In genomic region chr15:74631935-74632560, GRCh38 we compare ENCODE assay signal across 9 cellular contexts. TPM values are rescaled to one million over a fixed set of nuclear protein-coding genes. Genes with fewer than 3 reads are reported as not detected.
DNase-seq lines count a peak whose midpoint lies in the region; TF ChIP-seq lines count a peak whose summit lies in the region.
"Had no signal": no experiment of that assay in that cellular context is flagged by ENCODE, and none has a peak within 500 bp of the region (broad histone marks: within the 10 kb centered on the region; RNA-seq: fewer than 3 reads in every experiment).

No MANE protein-coding gene starts in this region.

- H3K9me3 ChIP-seq in mesenchymal stem cell (ENCODE audit: control insufficient read depth, low read length): no peaks in the 10 kb centered on the region
- H3K9me3 ChIP-seq: BLaER1 treated with 17β-estradiol and CSF1 and Interleukin-3, amounts not matched to agents 10 nM and 100 nM had no signal

- no peaks in the 10 kb centered on the region for H3K27me3 ChIP-seq in mesenchymal stem cell (ENCODE audit: control insufficient read depth in 1 of 2, insufficient read depth in 1 of 2, low read length in 2 of 2)
- H3K27me3 ChIP-seq: BLaER1 treated with 17β-estradiol and CSF1 and Interleukin-3, amounts not matched to agents 10 nM and 100 nM had no signal

- WGBS in mesenchymal stem cell: 66% methylated on average over 7 of the region's 8 CpGs

- no peak overlapping the region for H4K91ac ChIP-seq in mesenchymal stem cell (ENCODE audit: low read length)

- no peak overlapping the region for H2BK120ac ChIP-seq in mesenchymal stem cell (ENCODE audit: low read depth, low read length)

- no peak overlapping the region for H2BK15ac ChIP-seq in mesenchymal stem cell (ENCODE audit: low read depth, poor library complexity, severe bottlenecking)

- peaks cover 86 to 95% of the 10 kb centered on the region in 2 experiments for H3K36me3 ChIP-seq in mesenchymal stem cell (ENCODE audit: control insufficient read depth in 1 of 2, insufficient read depth in 2 of 2, low read depth in 1 of 2, low read length in 2 of 2)

- H3K79me1 ChIP-seq in mesenchymal stem cell (replicated peaks; ENCODE audit: low read length, poor library complexity, severe bottlenecking): peaks cover 33% of the 10 kb centered on the region

- no peak overlapping the region for H2AK5ac ChIP-seq in mesenchymal stem cell (ENCODE audit: low read length, severe bottlenecking)

- H2BK12ac ChIP-seq in mesenchymal stem cell (ENCODE audit: low read length in 2 of 2): no peak overlapping the region

- no peak overlapping the region for H3K14ac ChIP-seq in mesenchymal stem cell (ENCODE audit: low read length in 2 of 2)

- DNase-seq in NCI-H1092 treated with DMSO at 0.1 percent for 48 hours (lab: John Stamatoyannopoulos, UW): peak; percentile 2
- no peak for DNase-seq in NCI-H1092 (lab: John Stamatoyannopoulos, UW)
- peak; percentile 20 for DNase-seq in MV-4-11 (lab: John Stamatoyannopoulos, UW)
- DNase-seq in activated CD4-positive, alpha-beta T cell treated with anti-CD3 and anti-CD28 coated beads for 4 hours: peak; percentile 37 to 57
- peak; percentile 74 for DNase-seq in coronary artery (ENCODE audit: low spot score)
- DNase-seq in mesenchymal stem cell: peak; percentile 57
- peak; percentile 13 to 31 for DNase-seq in stimulated activated CD8-positive, alpha-beta memory T cell treated with anti-CD3 and anti-CD28 coated beads, Interleukin-7, amount 100 ng/mL, for 4 hours (ENCODE audit: low read depth in 2 of 2)
- DNase-seq in DMS153 (lab: John Stamatoyannopoulos, UW): no peak

- no peak overlapping the region for H3K9ac ChIP-seq in mesenchymal stem cell (ENCODE audit: low read length)

- TF ChIP-seq CTCF in coronary artery (IDR thresholded peaks at IDR 0.05): peak; percentile 65

- no peaks in the 10 kb centered on the region for H3K4me1 ChIP-seq in mesenchymal stem cell (ENCODE audit: control insufficient read depth, insufficient read depth, low read depth, low read length)

- no peak overlapping the region for H3K4me2 ChIP-seq in mesenchymal stem cell (ENCODE audit: low read length, poor library complexity, severe bottlenecking)
- H3K4me2 ChIP-seq: BLaER1 treated with 17β-estradiol and CSF1 and Interleukin-3, amounts not matched to agents 10 nM and 100 nM had no signal

- no peak overlapping the region for H4K8ac ChIP-seq in mesenchymal stem cell (ENCODE audit: low read length)

- H3K18ac ChIP-seq in mesenchymal stem cell (ENCODE audit: low read depth in 1 of 2, low read length in 2 of 2): no peak overlapping the region

- no peak overlapping the region for H2BK5ac ChIP-seq in mesenchymal stem cell (ENCODE audit: low read depth, low read length, poor library complexity, severe bottlenecking)

- no peak overlapping the region for H3K4ac ChIP-seq in mesenchymal stem cell (ENCODE audit: low read depth in 1 of 2, low read length in 2 of 2)

- no peak overlapping the region for H3K23ac ChIP-seq in mesenchymal stem cell (ENCODE audit: low read length in 2 of 2)

- H3K4me3 ChIP-seq in coronary artery (no peak overlapping the region), mesenchymal stem cell (ENCODE audit: insufficient read depth in 1 of 2, low read depth in 1 of 2, low read length in 2 of 2) (no peak overlapping the region)
- H3K4me3 ChIP-seq: BLaER1 treated with 17β-estradiol and CSF1 and Interleukin-3, amounts not matched to agents 10 nM and 100 nM had no signal

- H3K27ac ChIP-seq in coronary artery: no peak overlapping the region
- H3K27ac ChIP-seq in mesenchymal stem cell (ENCODE audit: low read length, poor library complexity, severe bottlenecking): no peak overlapping the region

- no peak overlapping the region for H2AFZ ChIP-seq in mesenchymal stem cell (ENCODE audit: low read depth, low read length)

RNA-seq across cellular contexts. Expression of gene CLK3, which starts 16.4 kb away (rescaled TPM):
- polyA plus RNA-seq in mesenchymal stem cell (2013, experiment 1 of 2): 65.2 TPM
- 61.1 TPM for polyA plus RNA-seq in mesenchymal stem cell (2013, experiment 2 of 2)

Comparison
In these comparisons a context has a peak if more than half of its experiments do, and no peak if none do; other contexts are left out.
1. DNase-seq: peak in NCI-H1092 treated with DMSO at 0.1 percent for 48 hours (single experiment), MV-4-11 (single experiment), activated CD4-positive, alpha-beta T cell treated with anti-CD3 and anti-CD28 coated beads for 4 hours (2 of 2), coronary artery (single experiment), mesenchymal stem cell (single experiment) and stimulated activated CD8-positive, alpha-beta memory T cell treated with anti-CD3 and anti-CD28 coated beads, Interleukin-7, amount 100 ng/mL, for 4 hours (2 of 2); none in NCI-H1092 (single experiment) and DMS153 (single experiment).